8 cellular contexts compared by ENCODE assay signal in genomic region chr15:48541659-48542334, GRCh38.
DNase-seq lines count a peak whose midpoint lies in the region; ATAC-seq, FAIRE-seq and TF ChIP-seq lines count a peak whose summit lies in the region.

No MANE protein-coding gene starts in this region.

- peak overlapping the region in 2 of 3 experiments; percentile 81 to 89 for H3K27ac Mint-ChIP-seq in nephron

- H3K27me3 ChIP-seq in SK-N-SH (ENCODE audit: insufficient read depth) = no peaks in the 10 kb centered on the region

- DNase-seq in GM18507 (ENCODE audit: extremely low spot score, insufficient read length, low read depth) = peak; percentile 14
- peak; percentile 32 for DNase-seq in SK-N-SH
- no peak for DNase-seq in stimulated activated CD4-positive, alpha-beta T cell treated with anti-CD3 and anti-CD28 coated beads, Interleukin-2, amount 100 ng/mL, for 24 hours
- no peak for DNase-seq in germinal center (ENCODE audit: low spot score)
- no peak for DNase-seq in HuH-7 (ENCODE audit: low spot score)
- DNase-seq in cerebellum (ENCODE audit: low spot score) = no peak

- peak overlapping the region; percentile 48; the same call in 1 of the 2 replicates for H3K9ac ChIP-seq in SK-N-SH

- TF ChIP-seq CTCF in SK-N-SH (IDR thresholded peaks at IDR 0.05) = no peak
- no peak for TF ChIP-seq CTCF in nephron (IDR thresholded peaks at IDR 0.05; ENCODE audit: unreplicated experiment in 3 of 3)

- H3K9me2 ChIP-seq in SK-N-SH = no peaks in the 10 kb centered on the region

- no peaks in the 10 kb centered on the region for H3K9me3 ChIP-seq in SK-N-SH

- TF ChIP-seq RAD21 in SK-N-SH (IDR thresholded peaks at IDR 0.05; ENCODE audit: low read length) = no peak

- peak overlapping the region; percentile 67 for H3K4me2 ChIP-seq in SK-N-SH

- peaks cover 4% of the 10 kb centered on the region for H3K9me3 Mint-ChIP-seq in nephron

- peaks cover 24 to 49% of the 10 kb centered on the region in 2 experiments for H3K4me1 ChIP-seq in SK-N-SH (ENCODE audit: control insufficient read depth in 1 of 2, insufficient read depth in 2 of 2, low read depth in 1 of 2, low read length in 1 of 2)

- 21% methylated on average over 6 of the region's 6 CpGs for WGBS in SK-N-SH (ENCODE audit: low lambda C conversion rate)

- FAIRE-seq in GM18507 (lab: Jason Lieb, UNC) = peak; percentile 76

- POLR2A ChIA-PET in SK-N-SH (lab: Yijun Ruan, JAX) = interaction anchor here (0.6 kb wide), 1 partner anchor 825 kb away, joined by 3 read pairs; no protein-coding TSS in a partner anchor

- peaks cover 41% of the 10 kb centered on the region for H4K20me1 ChIP-seq in SK-N-SH (ENCODE audit: insufficient read depth)

- peak; percentile 94 for ATAC-seq in HG02759 (IDR thresholded peaks at IDR 0.05; ENCODE audit: unreplicated experiment)

- H3K36me3 Mint-ChIP-seq in nephron (ENCODE audit: low read depth) = no peaks in the 10 kb centered on the region

- H3F3A ChIP-seq in SK-N-SH (replicated peaks; ENCODE audit: insufficient read depth) = peaks cover 37% of the 10 kb centered on the region

- no peak overlapping the region for H2AFZ ChIP-seq in SK-N-SH (ENCODE audit: low read depth)

- no peak overlapping the region for H3K4me3 Mint-ChIP-seq in nephron

- peaks cover 50% of the 10 kb centered on the region for H3K4me1 Mint-ChIP-seq in nephron

- H3K27me3 Mint-ChIP-seq in nephron (ENCODE audit: low read depth) = no peaks in the 10 kb centered on the region

- H3K79me2 ChIP-seq in SK-N-SH (ENCODE audit: insufficient read depth) = peaks cover 99% of the 10 kb centered on the region

- TF ChIP-seq EP300 in SK-N-SH (IDR thresholded peaks at IDR 0.05; ENCODE audit: borderline replicate concordance in 1 of 2, low read depth in 1 of 2, low read length in 1 of 2) = 0 out of 4 replicates have a peak, but pooled peaks of 1 of the 2 experiments have one; percentile 6

- H3K4me3 ChIP-seq in SK-N-SH (ENCODE audit: low read depth in 2 of 2, low read length in 1 of 2) = peak overlapping the region in 1 of 2 experiments; percentile 29; a peak in 2 of 4 replicates

- H3K27ac ChIP-seq in SK-N-SH (ENCODE audit: low read depth in 2 of 2, low read length in 1 of 2) = peak overlapping the region; percentile 82 to 91

- H3K36me3 ChIP-seq in SK-N-SH (replicated peaks in 1 of 2; ENCODE audit: control insufficient read depth in 1 of 2, insufficient read depth in 2 of 2, low read length in 1 of 2) = peaks cover 18 to 73% of the 10 kb centered on the region in 2 experiments

- CTCF ChIA-PET in SK-N-SH (lab: Yijun Ruan, JAX) = interaction anchor here (1.1 to 1.5 kb wide), 2 partner anchors 20 to 189 kb away, joined by 3 read pairs; no protein-coding TSS in a partner anchor

TF ChIP-seq in SK-N-SH, 30 proteins besides CTCF, POLR2A, EP300 and RAD21:
- TF ChIP-seq TCF12 (IDR thresholded peaks at IDR 0.05) (0 out of 2 replicates have a peak, but pooled peaks have one; percentile 11), REST (IDR thresholded peaks at IDR 0.05; ENCODE audit: low read depth, low read length) (no peak), SMC3 (IDR thresholded peaks at IDR 0.05; ENCODE audit: low read depth, low read length) (no peak), NFIC (IDR thresholded peaks at IDR 0.05; ENCODE audit: borderline replicate concordance) (peak; percentile 3; the same call in 1 of the 2 replicates), PBX3 (IDR thresholded peaks at IDR 0.05) (0 out of 2 replicates have a peak, but pooled peaks have one; percentile 2), RCOR1 (IDR thresholded peaks at IDR 0.05; ENCODE audit: low read length) (peak; percentile 52; the same call in 1 of the 2 replicates), GABPA (IDR thresholded peaks at IDR 0.05; ENCODE audit: low read depth) (no peak), MAX (IDR thresholded peaks at IDR 0.05; ENCODE audit: low read depth) (0 out of 2 replicates have a peak, but pooled peaks have one; percentile 41), FOSL2 (IDR thresholded peaks at IDR 0.05; ENCODE audit: borderline replicate concordance, low read depth) (peak; percentile 55; the same call in 1 of the 2 replicates)

Comparison
In these comparisons a context has a peak if more than half of its experiments do, and no peak if none do; other contexts are left out.
1. DNase-seq: peak in GM18507 (single experiment) and SK-N-SH (single experiment); none in stimulated activated CD4-positive, alpha-beta T cell treated with anti-CD3 and anti-CD28 coated beads, Interleukin-2, amount 100 ng/mL, for 24 hours (0 of 2), germinal center (single experiment), HuH-7 (single experiment) and cerebellum (single experiment).